In genomic region chr7:100540073-100540723, GRCh38 we compare ENCODE assay signal across 8 cellular contexts. TPM values are rescaled to one million over a fixed set of nuclear protein-coding genes. Genes with fewer than 3 reads are reported as not detected.
DNase-seq lines count a peak whose midpoint lies in the region; ATAC-seq, FAIRE-seq and TF ChIP-seq lines count a peak whose summit lies in the region.

No MANE protein-coding gene starts in this region.

- no peak for FAIRE-seq in GM12891 (lab: Jason Lieb, UNC)

- no peak for TF ChIP-seq POLR2A in GM12891 (IDR thresholded peaks at IDR 0.05; ENCODE audit: low read depth, low read length)

- H4K20me1 ChIP-seq in BLaER1 (peaks cover 8% of the 10 kb centered on the region), Karpas-422 (ENCODE audit: insufficient read depth, low read depth, low read length) (peaks cover 3% of the 10 kb centered on the region; the same call in 1 of the 2 replicates)

- H3K9me3 ChIP-seq in BLaER1 (no peaks in the 10 kb centered on the region), Karpas-422 (ENCODE audit: low read length) (no peaks in the 10 kb centered on the region)

- H3K27me3 ChIP-seq in BLaER1 (no peaks in the 10 kb centered on the region; the same call in 1 of the 2 replicates), Karpas-422 (ENCODE audit: low read length) (no peaks in the 10 kb centered on the region), dorsolateral prefrontal cortex (no peaks in the 10 kb centered on the region)

- no peaks in the 10 kb centered on the region for H3K9me2 ChIP-seq in Karpas-422 (replicated peaks; ENCODE audit: insufficient read depth, low read length)

- H3K4me3 ChIP-seq in BLaER1 (peak overlapping the region; percentile 81), Karpas-422 (ENCODE audit: low read length) (peak overlapping the region; percentile 69), dorsolateral prefrontal cortex (peak overlapping the region; percentile 55 to 97 (median 90))

- H3K27ac ChIP-seq in BLaER1 (no peak overlapping the region), Karpas-422 (ENCODE audit: low read length) (no peak overlapping the region), dorsolateral prefrontal cortex (peak overlapping the region in 24 of 59 donors; percentile 9 to 93 (median 80))

- H3K27me3 Mint-ChIP-seq in natural killer cell treated with Interleukin-12 subunit alpha and Interleukin-12 subunit beta and Interleukin-15 and Interleukin-18, amount 100 ng/mL, for 72 hours, result no peaks in the 10 kb centered on the region

- no peaks in the 10 kb centered on the region for H3K79me2 ChIP-seq in Karpas-422 (ENCODE audit: low read length)

- H3K4me1 Mint-ChIP-seq in natural killer cell treated with Interleukin-12 subunit alpha and Interleukin-12 subunit beta and Interleukin-15 and Interleukin-18, amount 100 ng/mL, for 72 hours (ENCODE audit: low read depth in 2 of 2), result peaks cover 53 to 60% of the 10 kb centered on the region in 2 donors

- TF ChIP-seq CTCF in dorsolateral prefrontal cortex (IDR thresholded peaks at IDR 0.05 in 54 of 56, conservative IDR thresholded peaks at IDR 0.05 in 2 of 56; ENCODE audit: low read depth in 1 of 56, partially characterized antibody in 56 of 56), result no peak

- H3K4me1 ChIP-seq in BLaER1 (peaks cover 24% of the 10 kb centered on the region), Karpas-422 (ENCODE audit: low read length) (peaks cover 18% of the 10 kb centered on the region)

- no peak overlapping the region for H2AFZ ChIP-seq in Karpas-422 (ENCODE audit: low read length)

- H3K9ac ChIP-seq in BLaER1 (peak overlapping the region; percentile 75), Karpas-422 (ENCODE audit: low read length) (peak overlapping the region; percentile 73)

- H3K27ac Mint-ChIP-seq in natural killer cell treated with Interleukin-12 subunit alpha and Interleukin-12 subunit beta and Interleukin-15 and Interleukin-18, amount 100 ng/mL, for 72 hours, result peak overlapping the region; percentile 85 to 93

- intact Hi-C loops in dorsolateral prefrontal cortex (cut with DNase I), result loop anchor here in 1 of 2 donors (5.0 kb wide), 1 partner anchor 53 kb away; no protein-coding TSS in a partner anchor

- H3K36me3 Mint-ChIP-seq in natural killer cell treated with Interleukin-12 subunit alpha and Interleukin-12 subunit beta and Interleukin-15 and Interleukin-18, amount 100 ng/mL, for 72 hours, result peaks cover 5% of the 10 kb centered on the region

- peak overlapping the region; percentile 97 for H3K4me2 ChIP-seq in BLaER1
- H3K4me2 ChIP-seq in Karpas-422 (ENCODE audit: low read depth, low read length, poor library complexity, severe bottlenecking), result peak overlapping the region; percentile 73

- H3K9me3 Mint-ChIP-seq in natural killer cell treated with Interleukin-12 subunit alpha and Interleukin-12 subunit beta and Interleukin-15 and Interleukin-18, amount 100 ng/mL, for 72 hours, result no peaks in the 10 kb centered on the region

- no peak for DNase-seq in Karpas-422
- no peak for DNase-seq in dorsolateral prefrontal cortex
- no peak for DNase-seq in natural killer cell treated with Interleukin-12 subunit alpha and Interleukin-12 subunit beta and Interleukin-15 and Interleukin-18, amount 100 ng/mL, for 72 hours (ENCODE audit: low spot score)
- no peak for DNase-seq in CD1c-positive myeloid dendritic cell (ENCODE audit: extremely low spot score)
- no peak for DNase-seq in SHP77 (lab: John Stamatoyannopoulos, UW)
- no peak for DNase-seq in SIG-M5 (lab: John Stamatoyannopoulos, UW)
- no peak for DNase-seq in GM12891 (ENCODE audit: insufficient read length, low spot score)

- no peaks in the 10 kb centered on the region for H3K36me3 ChIP-seq in BLaER1
- no peaks in the 10 kb centered on the region for H3K36me3 ChIP-seq in Karpas-422 (ENCODE audit: insufficient read depth, low read length)

- ATAC-seq in natural killer cell treated with Interleukin-12 subunit alpha and Interleukin-12 subunit beta and Interleukin-15 and Interleukin-18, amount 100 ng/mL, for 72 hours, result no peak

- H3K4me3 Mint-ChIP-seq in natural killer cell treated with Interleukin-12 subunit alpha and Interleukin-12 subunit beta and Interleukin-15 and Interleukin-18, amount 100 ng/mL, for 72 hours, result peak overlapping the region; percentile 88

TF ChIP-seq in GM12891, 5 proteins besides CTCF, POLR2A, EP300 and RAD21:
- TF ChIP-seq PAX5 (IDR thresholded peaks at IDR 0.05; ENCODE audit: insufficient read depth, low read length, severe bottlenecking) (no peak), SPI1 (IDR thresholded peaks at IDR 0.05; ENCODE audit: low read depth, low read length) (no peak), POLR2AphosphoS5 (IDR thresholded peaks at IDR 0.05; ENCODE audit: low read depth, low read length) (no peak), TAF1 (IDR thresholded peaks at IDR 0.05; ENCODE audit: low read depth, low read length) (no peak), POU2F2 (IDR thresholded peaks at IDR 0.05; ENCODE audit: low read depth, low read length) (no peak)

RNA-seq across cellular contexts. Expression of gene AGFG2, which starts 1.2 kb away (rescaled TPM):
- 5.7 and 6.7 TPM in 2 replicates for total RNA-seq in Karpas-422 (2014; rRNA removed; shearing (Covaris generic); ENCODE audit: low replicate concordance)
- total RNA-seq in dorsolateral prefrontal cortex, result 100 to 1,000 TPM in 1 of 120 experiments, 10 to 100 TPM in 119; 26.9 to 118 (median 44.7) TPM
- total RNA-seq in natural killer cell treated with Interleukin-12 subunit alpha and Interleukin-12 subunit beta and Interleukin-15 and Interleukin-18, amount 100 ng/mL, for 72 hours, result 10 to 100 TPM; 45.2 to 49.4 TPM
- 40.0 TPM for polyA plus RNA-seq in GM12891 (2012; ENCODE audit: low read depth, missing spikeins)

RNA-seq across cellular contexts. Expression of gene SAP25, which starts 33.5 kb away (rescaled TPM):
- total RNA-seq in Karpas-422 (2014; rRNA removed; shearing (Covaris generic); ENCODE audit: low replicate concordance), result 2.5 and 4.9 TPM in 2 replicates
- 10 to 100 TPM in 9 of 120 experiments, 1 to 10 TPM in 107, under 1 TPM in 1, not detected in 3; 0.63 to 14.5 (median 4.3) TPM for total RNA-seq in dorsolateral prefrontal cortex
- 10 to 100 TPM; 10.1 to 25.2 TPM for total RNA-seq in natural killer cell treated with Interleukin-12 subunit alpha and Interleukin-12 subunit beta and Interleukin-15 and Interleukin-18, amount 100 ng/mL, for 72 hours
- 7.0 TPM for polyA plus RNA-seq in GM12891 (2012; ENCODE audit: low read depth, missing spikeins)

RNA-seq across cellular contexts. Expression of gene LRCH4, which starts 45.7 kb away (rescaled TPM):
- 11.9 and 33.5 TPM in 2 replicates for total RNA-seq in Karpas-422 (2014; rRNA removed; shearing (Covaris generic); ENCODE audit: low replicate concordance)
- 10 to 100 TPM; 29.1 to 86.0 (median 48.3) TPM for total RNA-seq in dorsolateral prefrontal cortex
- 100 to 1,000 TPM; 125 to 150 TPM for total RNA-seq in natural killer cell treated with Interleukin-12 subunit alpha and Interleukin-12 subunit beta and Interleukin-15 and Interleukin-18, amount 100 ng/mL, for 72 hours
- 34.5 TPM for polyA plus RNA-seq in GM12891 (2012; ENCODE audit: low read depth, missing spikeins)

RNA-seq across cellular contexts. Expression of gene FBXO24, which starts 45.9 kb away (rescaled TPM):
- 1.0 TPM in 1 of 2 replicates, not detected in the other for total RNA-seq in Karpas-422 (2014; rRNA removed; shearing (Covaris generic); ENCODE audit: low replicate concordance)
- 1 to 10 TPM in 64 of 120 experiments, under 1 TPM in 49, not detected in 7; 0.23 to 3.2 (median 1.1) TPM for total RNA-seq in dorsolateral prefrontal cortex
- under 1 TPM in 1 of 2 donors, not detected in 1; 0.21 TPM for total RNA-seq in natural killer cell treated with Interleukin-12 subunit alpha and Interleukin-12 subunit beta and Interleukin-15 and Interleukin-18, amount 100 ng/mL, for 72 hours
- 0.45 TPM for polyA plus RNA-seq in GM12891 (2012; ENCODE audit: low read depth, missing spikeins)

RNA-seq across cellular contexts. Expression of gene NYAP1, which starts 56.5 kb away (rescaled TPM):
- total RNA-seq in Karpas-422 (2014; rRNA removed; shearing (Covaris generic); ENCODE audit: low replicate concordance), result not detected in 2 replicates
- 10 to 100 TPM; 19.9 to 89.5 (median 61.4) TPM for total RNA-seq in dorsolateral prefrontal cortex
- total RNA-seq in natural killer cell treated with Interleukin-12 subunit alpha and Interleukin-12 subunit beta and Interleukin-15 and Interleukin-18, amount 100 ng/mL, for 72 hours, result not detected
- polyA plus RNA-seq in GM12891 (2012; ENCODE audit: low read depth, missing spikeins), result 0.22 TPM
